In genomic region chr6:93799226-93799625, GRCh38 we compare ENCODE assay signal across 26 cellular contexts.
DNase-seq lines count a peak whose midpoint lies in the region; TF ChIP-seq lines count a peak whose summit lies in the region.
"Had no signal": no experiment of that assay in that cellular context is flagged by ENCODE, and none has a peak within 500 bp of the region (broad histone marks: within the 10 kb centered on the region; RNA-seq: fewer than 3 reads in every experiment).

No MANE protein-coding gene starts in this region.

- peak overlapping the region; percentile 63 for H3K4me2 ChIP-seq in skeletal muscle satellite cell (ENCODE audit: low read length)

- peaks cover 2% of the 10 kb centered on the region for H3K36me3 Mint-ChIP-seq in chondrocyte (ENCODE audit: low read depth)
- H3K36me3 Mint-ChIP-seq: activated naive CD8-positive, alpha-beta T cell had no signal

- DNase-seq in LHCN-M2 (ENCODE audit: low read depth) (peak; percentile 74), chondrocyte (ENCODE audit: low spot score) (no peak), left kidney (ENCODE audit: low read depth, low spot score) (peak; percentile 3), hypothalamus (lab: John Stamatoyannopoulos, UW) (no peak), NCI-H1092 treated with DMSO at 0.1 percent for 48 hours (lab: John Stamatoyannopoulos, UW) (no peak)
- DNase-seq in stimulated activated naive CD4-positive, alpha-beta T cell treated with Interleukin-2 at 50 U/mL for 16 hours (lab: John Stamatoyannopoulos, UW) = no peak
- DNase-seq: activated CD4-positive, alpha-beta memory T cell treated with anti-CD3 and anti-CD28 coated beads, Interleukin-2, amount 10 ng/mL, durations not matched to agents 7 days and 5 days; activated CD4-positive, alpha-beta T cell treated with anti-CD3 and anti-CD28 coated beads for 1 hour; activated CD8-positive, alpha-beta memory T cell treated with anti-CD3 and anti-CD28 coated beads, Interleukin-2, amount 50 U/mL, for 48 hours; CD4-positive, alpha-beta T cell; dorsolateral prefrontal cortex; KBM-7; mammary epithelial cell; MG63; NCI-H1417 treated with DMSO at 0.1 percent for 48 hours; NCI-H345; NCI-H82; spleen; stimulated activated CD4-positive, alpha-beta T cell treated with anti-CD3 and anti-CD28 coated beads, Interleukin-2, amount 100 ng/mL, for 48 hours; trophoblast cell had no signal

- H3K9ac ChIP-seq in skeletal muscle satellite cell (ENCODE audit: low read depth, low read length) = peak overlapping the region; percentile 53

- H3K4me3 Mint-ChIP-seq in chondrocyte (ENCODE audit: unreplicated experiment) = peak overlapping the region; percentile 50
- H3K4me3 Mint-ChIP-seq: activated CD4-positive, alpha-beta memory T cell treated with anti-CD3 and anti-CD28 coated beads, Interleukin-2, amount 10 ng/mL, durations not matched to agents 7 days and 5 days; activated naive CD8-positive, alpha-beta T cell; activated T-helper 17 cell treated with anti-CD3 and anti-CD28 coated beads, Interleukin-2, amount 50 U/mL, for 72 hours; CD4-positive, alpha-beta T cell had no signal

- peaks cover 44% of the 10 kb centered on the region for H3K4me1 Mint-ChIP-seq in chondrocyte (ENCODE audit: low read depth)
- H3K4me1 Mint-ChIP-seq: activated CD4-positive, alpha-beta memory T cell treated with anti-CD3 and anti-CD28 coated beads, Interleukin-2, amount 10 ng/mL, durations not matched to agents 7 days and 5 days; activated T-helper 17 cell treated with anti-CD3 and anti-CD28 coated beads, Interleukin-2, amount 50 U/mL, for 72 hours had no signal

- no peaks in the 10 kb centered on the region for H3K27me3 ChIP-seq in skeletal muscle satellite cell (ENCODE audit: control insufficient read depth, insufficient read depth, low read length)
- H3K27me3 ChIP-seq: ascending aorta, dorsolateral prefrontal cortex, MG63, neutrophil, spleen had no signal

- H3K36me3 ChIP-seq in skeletal muscle satellite cell (ENCODE audit: insufficient read depth, low read length) = no peaks in the 10 kb centered on the region
- H3K36me3 ChIP-seq: ascending aorta, MG63, neutrophil, spleen had no signal

- H3K4me1 ChIP-seq in skeletal muscle satellite cell (ENCODE audit: control insufficient read depth, insufficient read depth, low read length) = peaks cover 35% of the 10 kb centered on the region
- H3K4me1 ChIP-seq: ascending aorta, spleen had no signal

- peak overlapping the region; percentile 80 for H3K27ac Mint-ChIP-seq in chondrocyte (ENCODE audit: unreplicated experiment)
- H3K27ac Mint-ChIP-seq: activated CD4-positive, alpha-beta memory T cell treated with anti-CD3 and anti-CD28 coated beads, Interleukin-2, amount 10 ng/mL, durations not matched to agents 7 days and 5 days; activated naive CD8-positive, alpha-beta T cell; activated T-helper 17 cell treated with anti-CD3 and anti-CD28 coated beads, Interleukin-2, amount 50 U/mL, for 72 hours; CD4-positive, alpha-beta T cell had no signal

- peaks cover 3% of the 10 kb centered on the region for H3K9me3 Mint-ChIP-seq in chondrocyte (ENCODE audit: low read depth)
- H3K9me3 Mint-ChIP-seq: CD4-positive, alpha-beta T cell had no signal

- no peak overlapping the region for H3K4me3 ChIP-seq in skeletal muscle satellite cell (ENCODE audit: low read length)
- H3K4me3 ChIP-seq: ascending aorta, dorsolateral prefrontal cortex, MG63, SK-N-MC, spleen had no signal

- no peaks in the 10 kb centered on the region for H3K27me3 Mint-ChIP-seq in chondrocyte (ENCODE audit: low read depth)
- H3K27me3 Mint-ChIP-seq: activated CD4-positive, alpha-beta memory T cell treated with anti-CD3 and anti-CD28 coated beads, Interleukin-2, amount 10 ng/mL, durations not matched to agents 7 days and 5 days; activated naive CD8-positive, alpha-beta T cell; activated T-helper 17 cell treated with anti-CD3 and anti-CD28 coated beads, Interleukin-2, amount 50 U/mL, for 72 hours; CD4-positive, alpha-beta T cell had no signal

- TF ChIP-seq CTCF in chondrocyte (IDR thresholded peaks at IDR 0.05) = no peak

- no peaks in the 10 kb centered on the region for H3K9me3 ChIP-seq in skeletal muscle satellite cell (replicated peaks; ENCODE audit: low read length)
- H3K9me3 ChIP-seq: ascending aorta, MG63, neutrophil had no signal

Comparison
In these comparisons a context has a peak if more than half of its experiments do, and no peak if none do; other contexts are left out.
1. DNase-seq: peak in LHCN-M2 (single experiment) and left kidney (single experiment); none in chondrocyte (single experiment), hypothalamus (0 of 51), NCI-H1092 treated with DMSO at 0.1 percent for 48 hours (single experiment) and stimulated activated naive CD4-positive, alpha-beta T cell treated with Interleukin-2 at 50 U/mL for 16 hours (single experiment).